In genomic region chr20:23349338-23350006, GRCh38 we compare ENCODE assay signal across 7 cellular contexts. TPM values are rescaled to one million over a fixed set of nuclear protein-coding genes. Genes with fewer than 3 reads are reported as not detected.
A peak's percentile ranks its signal among the peaks of the same experiment; 100 is the strongest.
DNase-seq lines count a peak whose midpoint lies in the region; ATAC-seq, FAIRE-seq and TF ChIP-seq lines count a peak whose summit lies in the region.

No MANE protein-coding gene starts in this region.

- H3K27ac ChIP-seq in GM12878 (ENCODE audit: control insufficient read depth, insufficient read depth): peak overlapping the region; percentile 95
- H3K27ac ChIP-seq in thoracic aorta: peak overlapping the region; percentile 95 to 99

- FAIRE-seq in GM12878 (lab: Jason Lieb, UNC): no peak

- TF ChIP-seq CTCF in GM12864 (IDR thresholded peaks at IDR 0.05; ENCODE audit: low read depth, low read length, missing control alignments) (peak; percentile 46), GM12878 (IDR thresholded peaks at IDR 0.05 in 2 of 3, conservative IDR thresholded peaks at IDR 0.05 in 1 of 3; ENCODE audit: control insufficient read depth in 2 of 3, extremely low read depth in 1 of 3, insufficient read depth in 1 of 3, low read depth in 3 of 3, low read length in 3 of 3) (peak; percentile 32 to 56 (median 50); a peak in 4 of 6 replicates), kidney epithelial cell (IDR thresholded peaks at IDR 0.05; ENCODE audit: insufficient read depth, low read length, poor library complexity, severe bottlenecking) (peak; percentile 32), thoracic aorta (IDR thresholded peaks at IDR 0.05) (peak; percentile 43)

- no peaks in the 10 kb centered on the region for H3K9me3 ChIP-seq in GM12878 (replicated peaks; ENCODE audit: control insufficient read depth, insufficient read depth, low read length)
- no peaks in the 10 kb centered on the region for H3K9me3 ChIP-seq in thoracic aorta

- no peak for TF ChIP-seq EP300 in GM12878 (IDR thresholded peaks at IDR 0.05; ENCODE audit: borderline replicate concordance in 1 of 2, control insufficient read depth in 1 of 2, low read depth in 2 of 2, low read length in 2 of 2)

- H3K79me2 ChIP-seq in GM12878 (ENCODE audit: control insufficient read depth, insufficient read depth, low read length): peaks cover 35% of the 10 kb centered on the region

- SMC1A ChIA-PET in GM12878 (lab: Charles Lee; ENCODE audit: uncharacterized antibody, unreplicated experiment): interaction anchor here (0.7 to 2.1 kb wide), 17 partner anchors 8 to 258 kb away, joined by 3 to 14 read pairs (median 5); partner anchors contain the start of gene NAPB

- TF ChIP-seq RAD21 in GM12878 (IDR thresholded peaks at IDR 0.05; ENCODE audit: insufficient read depth, low read depth, low read length): peak; percentile 37

- POLR2A ChIA-PET in GM12878 (lab: Charles Lee): interaction anchor here (0.6 to 2.6 kb wide), 9 partner anchors 10 to 1708 kb away, joined by 3 to 61 read pairs (median 4); partner anchors contain the start of genes ACSS1, CD93, GZF1 and NAPB

- peak overlapping the region; percentile 94 for H3K4me3 ChIP-seq in GM12864 (ENCODE audit: low read depth, low read length)
- H3K4me3 ChIP-seq in Jurkat, Clone E6-1 (ENCODE audit: low read length): peak overlapping the region; percentile 96
- H3K4me3 ChIP-seq in GM12878: peak overlapping the region; percentile 70
- peak overlapping the region; percentile 87 for H3K4me3 ChIP-seq in kidney epithelial cell (ENCODE audit: low read depth, low read length)
- H3K4me3 ChIP-seq in thoracic aorta: peak overlapping the region; percentile 96

- ATAC-seq in GM21447 (IDR thresholded peaks at IDR 0.05; ENCODE audit: unreplicated experiment): peak; percentile 7
- peak; percentile 2 for ATAC-seq in GM12878
- ATAC-seq in thoracic aorta (ENCODE audit: insufficient number of reproducible peaks, low FRiP score, low read depth): no peak

- intact Hi-C loops in GM12878 (cut with micrococcal nuclease; ENCODE audit: unreplicated experiment): loop anchor here (1.0 to 10.0 kb wide), 2 partner anchors 9 to 295 kb away; no protein-coding TSS in a partner anchor

- H3K36me3 ChIP-seq in GM12878 (ENCODE audit: control insufficient read depth in 2 of 2, insufficient read depth in 2 of 2, low read length in 1 of 2) (peaks cover 2 to 3% of the 10 kb centered on the region in 2 experiments; a peak in 2 of 4 replicates), kidney epithelial cell (ENCODE audit: control insufficient read depth, insufficient read depth, low read length) (no peaks in the 10 kb centered on the region), thoracic aorta (peaks cover 6% of the 10 kb centered on the region)

- TF ChIP-seq POLR2A in GM12878 (IDR thresholded peaks at IDR 0.05; ENCODE audit: low read depth, low read length): no peak

- H3K4me2 ChIP-seq in GM12878 (ENCODE audit: control insufficient read depth, insufficient read depth): peak overlapping the region; percentile 88

- no TSS peak for BruUV-seq in GM12878 (replicated peaks; lab: Mats Ljungman, UMichigan)

- RAD21 ChIA-PET in GM12878 (lab: Charles Lee; ENCODE audit: unreplicated experiment): interaction anchor here (0.6 to 2.4 kb wide), 16 partner anchors 9 to 657 kb away, joined by 3 to 31 read pairs (median 6); partner anchors contain the start of genes CD93, GZF1 and NAPB

- H3K4me1 ChIP-seq in GM12878 (ENCODE audit: control insufficient read depth, insufficient read depth, low read length) (peaks cover 4% of the 10 kb centered on the region), thoracic aorta (ENCODE audit: control insufficient read depth in 1 of 2, low read depth in 2 of 2) (peaks cover 20 to 22% of the 10 kb centered on the region in 2 donors)

- in situ Hi-C loops in GM12878 (cut with MboI): loop anchor here (25.0 kb wide), 2 partner anchors 1713 to 1913 kb away; partner anchors contain the start of gene ACSS1

- H3K9ac ChIP-seq in GM12878 (ENCODE audit: control insufficient read depth, insufficient read depth, low read length): peak overlapping the region; percentile 88

- H4K20me1 ChIP-seq in GM12878 (ENCODE audit: control insufficient read depth, insufficient read depth): no peaks in the 10 kb centered on the region

- H2AFZ ChIP-seq in GM12878 (ENCODE audit: control insufficient read depth, low read depth, low read length): peak overlapping the region; percentile 75

- DNase-seq in GM12864 (ENCODE audit: low read depth) (no peak), GM12878 (ENCODE audit: low read depth, low spot score) (no peak), kidney epithelial cell (ENCODE audit: low read depth) (no peak), thoracic aorta (ENCODE audit: low spot score) (no peak)
- peak; percentile 30 for DNase-seq in Jurkat, Clone E6-1 (ENCODE audit: low read depth, low spot score)
- no peak for DNase-seq in stimulated activated CD4-positive, alpha-beta T cell treated with anti-CD3 and anti-CD28 coated beads, Interleukin-4, amount 100 ng/mL, for 1 hour

- H3K27me3 ChIP-seq in GM12878 (replicated peaks in 1 of 2; ENCODE audit: control insufficient read depth in 2 of 2, insufficient read depth in 2 of 2, low read length in 1 of 2) (no peaks in the 10 kb centered on the region), kidney epithelial cell (ENCODE audit: control insufficient read depth, insufficient read depth, low read length) (no peaks in the 10 kb centered on the region), thoracic aorta (replicated peaks; ENCODE audit: insufficient read depth) (no peaks in the 10 kb centered on the region)

- CTCF ChIA-PET in GM12878 (lab: Yijun Ruan, JAX): interaction anchor here (0.6 to 3.5 kb wide), 19 partner anchors 8 to 258 kb away, joined by 3 to 56 read pairs (median 6); partner anchors contain the start of gene NAPB

- 8% methylated on average over 11 of the region's 11 CpGs for WGBS in GM12878 (ENCODE audit: insufficient coverage, insufficient replicate concordance, low lambda C conversion rate, missing lambda C conversion rate)

TF ChIP-seq in GM12878, 131 proteins besides CTCF, POLR2A, EP300 and RAD21 (continues in another document):
- peak; percentile 16; the same call in 1 of the 2 replicates for TF ChIP-seq RB1 (IDR thresholded peaks at IDR 0.05; ENCODE audit: borderline replicate concordance)

RNA-seq across cellular contexts. Expression of gene NXT1, which starts 1.1 kb away (rescaled TPM):
- 55.2 TPM for polyA plus RNA-seq in Jurkat, Clone E6-1 (2012; ENCODE audit: insufficient read depth, insufficient read length)
- 7.8 and 8.3 TPM in 2 replicates for total RNA-seq in GM12878 (2013; cell fraction: nucleolus; rRNA removed)
- total RNA-seq in GM12878 (2014; rRNA removed) (61.5 and 65.2 TPM in 2 replicates), GM12878 (2014; rRNA removed; fragmentation: Illumina TruSeq; extraction: Trizol) (32.1 and 36.3 TPM in 2 replicates), GM12878 (2021) (34.4 and 36.9 TPM in 2 replicates), kidney epithelial cell (59.6 and 71.6 TPM in 2 replicates), thoracic aorta (10 to 100 TPM; 21.8 to 79.6 TPM)
- 20.4 TPM for polyA plus RNA-seq in GM12878 (2011; ENCODE audit: low read depth)
- polyA plus RNA-seq in GM12878 (2011; rRNA removed) (38.5 and 50.0 TPM in 2 replicates), GM12878 (2014; fragmentation: Illumina TruSeq; extraction: Trizol) (37.9 and 42.6 TPM in 2 replicates), GM12878 (2014; fragmentation: Nextera tagmentation; extraction: Ambion mirVana) (10 to 100 TPM; 10.2 to 24.2 TPM), GM12878 (2014; rRNA removed) (59.4 and 62.1 TPM in 2 replicates), GM12878 (2016; fragmentation: Nextera tagmentation; extraction: Ambion mirVana) (10 to 100 TPM; 59.3 to 66.7 TPM)
- polyA plus RNA-seq in GM12878 (2011; cell fraction: cytosol; rRNA removed): 60.6 and 64.5 TPM in 2 replicates
- polyA plus RNA-seq in GM12878 (2011; cell fraction: nucleus; rRNA removed): 23.1 and 30.6 TPM in 2 replicates
- polyA plus RNA-seq in GM12878 (2012): 26.5 and 27.2 TPM in 2 replicates
- polyA minus RNA-seq in GM12878 (2011; rRNA and poly(A)+ RNA removed): 26.6 and 35.4 TPM in 2 replicates
- 10.2 and 11.1 TPM in 2 replicates for polyA minus RNA-seq in GM12878 (2011; cell fraction: cytosol; rRNA and poly(A)+ RNA removed)
- polyA minus RNA-seq in GM12878 (2011; cell fraction: nucleus; rRNA and poly(A)+ RNA removed): 8.5 and 14.0 TPM in 2 replicates

RNA-seq across cellular contexts. Expression of gene GZF1, which starts 12.5 kb away (rescaled TPM):
- 13.2 TPM for polyA plus RNA-seq in Jurkat, Clone E6-1 (2012; ENCODE audit: insufficient read depth, insufficient read length)
- 11.1 and 12.9 TPM in 2 replicates for total RNA-seq in GM12878 (2013; cell fraction: nucleolus; rRNA removed)
- total RNA-seq in GM12878 (2014; rRNA removed): 8.7 and 14.0 TPM in 2 replicates
- 7.8 and 9.9 TPM in 2 replicates for total RNA-seq in GM12878 (2014; rRNA removed; fragmentation: Illumina TruSeq; extraction: Trizol)
- total RNA-seq in GM12878 (2021): 9.5 and 10.7 TPM in 2 replicates
- 3.4 TPM for polyA plus RNA-seq in GM12878 (2011; ENCODE audit: low read depth)
- 11.7 and 19.5 TPM in 2 replicates for polyA plus RNA-seq in GM12878 (2011; rRNA removed)
- 15.6 and 26.4 TPM in 2 replicates for polyA plus RNA-seq in GM12878 (2011; cell fraction: cytosol; rRNA removed)
- polyA plus RNA-seq in GM12878 (2011; cell fraction: nucleus; rRNA removed): 37.0 and 40.5 TPM in 2 replicates
- polyA plus RNA-seq in GM12878 (2012): 6.3 and 7.3 TPM in 2 replicates
- 6.2 and 13.5 TPM in 2 replicates for polyA plus RNA-seq in GM12878 (2014; fragmentation: Illumina TruSeq; extraction: Trizol)
- 1 to 10 TPM; 2.2 to 2.4 TPM for polyA plus RNA-seq in GM12878 (2014; fragmentation: Nextera tagmentation; extraction: Ambion mirVana)
- polyA plus RNA-seq in GM12878 (2014; rRNA removed): 9.5 and 12.4 TPM in 2 replicates
- polyA plus RNA-seq in GM12878 (2016; fragmentation: Nextera tagmentation; extraction: Ambion mirVana): 1 to 10 TPM; 6.9 to 7.1 TPM
- 38.7 and 58.2 TPM in 2 replicates for polyA minus RNA-seq in GM12878 (2011; rRNA and poly(A)+ RNA removed)
- polyA minus RNA-seq in GM12878 (2011; cell fraction: cytosol; rRNA and poly(A)+ RNA removed): 14.8 TPM in 2 replicates
- 31.4 and 51.2 TPM in 2 replicates for polyA minus RNA-seq in GM12878 (2011; cell fraction: nucleus; rRNA and poly(A)+ RNA removed)
- total RNA-seq in kidney epithelial cell: 13.0 and 20.0 TPM in 2 replicates
- total RNA-seq in thoracic aorta: 10 to 100 TPM; 14.5 to 18.9 TPM
